In the genomic region with DNA sequence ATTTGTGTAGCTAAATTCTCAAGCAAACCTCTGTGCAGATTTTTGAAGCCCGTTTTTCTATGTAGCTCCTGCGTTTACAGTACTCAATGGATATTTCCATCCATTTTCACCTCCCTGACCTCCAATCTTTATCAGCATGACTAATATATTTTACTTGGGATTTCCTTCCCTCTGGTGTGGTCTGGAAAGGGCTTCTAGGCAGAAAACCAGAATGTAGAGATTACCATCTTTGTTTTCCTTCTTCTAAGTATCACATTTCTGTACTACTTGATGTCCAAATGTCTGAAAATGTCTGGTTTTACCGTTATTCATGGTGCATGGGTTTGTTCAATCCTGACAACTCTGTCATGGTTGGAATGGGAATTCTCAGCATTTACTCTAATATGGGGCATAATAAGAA, we compare ENCODE assay signal across 16 cellular contexts.
"Had no signal": no experiment of that assay in that cellular context is flagged by ENCODE, and none has a peak within 500 bp of the region (broad histone marks: within the 10 kb centered on the region; RNA-seq: fewer than 3 reads in every experiment).

No MANE protein-coding gene starts in this region.

- H3K4me3 ChIP-seq: colonic mucosa, esophagus muscularis mucosa, ovary, thoracic aorta, upper lobe of right lung had no signal

- H3K36me3 ChIP-seq: colonic mucosa, esophagus muscularis mucosa, ovary, thoracic aorta, upper lobe of right lung had no signal

- H3K27me3 ChIP-seq: colonic mucosa, esophagus muscularis mucosa, ovary, upper lobe of right lung had no signal

- H3K4me1 ChIP-seq: colonic mucosa, esophagus muscularis mucosa, upper lobe of right lung had no signal

- ATAC-seq: activated CD4-positive, alpha-beta T cell treated with anti-CD3 and anti-CD28 coated beads for 36 hours; naive thymus-derived CD8-positive, alpha-beta T cell; stimulated activated naive B cell treated with anti-CD40 and anti-IgM and Interleukin-4, amounts not matched to agents 10 μg/mL and 1 μg/mL and 100 μg/mL, for 72 hours; T-cell; upper lobe of right lung; WTC11 had no signal

- DNase-seq: activated CD4-positive, alpha-beta memory T cell treated with anti-CD3 and anti-CD28 coated beads for 36 hours; activated CD4-positive, alpha-beta T cell treated with anti-CD3 and anti-CD28 coated beads for 36 hours; activated gamma-delta T cell treated with Interleukin-2 at 50 U/mL for 16 hours; activated T-cell treated with anti-CD3 and anti-CD28 coated beads for 4 hours; amygdala; central memory CD4-positive, alpha-beta T cell; colonic mucosa; immature natural killer cell; naive thymus-derived CD8-positive, alpha-beta T cell; ovary; stimulated activated naive B cell treated with anti-CD40 and anti-IgM and Interleukin-4, amounts not matched to agents 10 μg/mL and 1 μg/mL and 100 μg/mL, for 72 hours; T-cell; upper lobe of right lung had no signal

- H3K9me3 ChIP-seq: colonic mucosa, ovary, thoracic aorta, upper lobe of right lung had no signal

- H3K27ac ChIP-seq: colonic mucosa, esophagus muscularis mucosa, ovary, thoracic aorta, upper lobe of right lung had no signal
